In genomic region chr12:96425321-96425720, GRCh38 we compare ENCODE assay signal across 11 cellular contexts. TPM values are rescaled to one million over a fixed set of nuclear protein-coding genes. Genes with fewer than 3 reads are reported as not detected.
DNase-seq lines count a peak whose midpoint lies in the region; ATAC-seq and TF ChIP-seq lines count a peak whose summit lies in the region.
"Had no signal": no experiment of that assay in that cellular context is flagged by ENCODE, and none has a peak within 500 bp of the region (broad histone marks: within the 10 kb centered on the region; RNA-seq: fewer than 3 reads in every experiment).

No MANE protein-coding gene starts in this region.

- H3K27me3 Mint-ChIP-seq in endodermal cell (ENCODE audit: insufficient read depth): no peaks in the 10 kb centered on the region

- H3K27ac ChIP-seq in OCI-LY7 (ENCODE audit: low read depth, low read length, poor library complexity, severe bottlenecking) (no peak overlapping the region), fibroblast of lung (ENCODE audit: insufficient read depth, low read length) (peak overlapping the region; percentile 100), endodermal cell (ENCODE audit: low read depth, low read length) (no peak overlapping the region)
- H3K27ac ChIP-seq: cardiac muscle cell, pancreas had no signal

- no peaks in the 10 kb centered on the region for H3K36me3 Mint-ChIP-seq in endodermal cell (ENCODE audit: low read depth)

- H3K9me3 ChIP-seq in OCI-LY7 (ENCODE audit: low read length) (no peaks in the 10 kb centered on the region), fibroblast of lung (ENCODE audit: control insufficient read depth, insufficient read depth, low read depth, low read length) (no peaks in the 10 kb centered on the region), endodermal cell (ENCODE audit: control insufficient read depth, low read length) (no peaks in the 10 kb centered on the region)
- H3K9me3 ChIP-seq: pancreas had no signal

- peak; percentile 65 for ATAC-seq in GM21786 (IDR thresholded peaks at IDR 0.05; ENCODE audit: unreplicated experiment)
- ATAC-seq in left ventricle myocardium superior: no peak

- H2AFZ ChIP-seq in OCI-LY7 (ENCODE audit: low read length) (0 out of 2 replicates have a peak overlapping the region, but pooled peaks have one; percentile 32), fibroblast of lung (ENCODE audit: low read length) (no peak overlapping the region)

- H3K79me2 ChIP-seq in OCI-LY7 (ENCODE audit: insufficient read depth, low read depth, low read length): no peaks in the 10 kb centered on the region
- no peaks in the 10 kb centered on the region for H3K79me2 ChIP-seq in fibroblast of lung (ENCODE audit: control insufficient read depth, insufficient read depth, low read length)

- no peak for TF ChIP-seq CTCF in OCI-LY7 (conservative IDR thresholded peaks at IDR 0.05; ENCODE audit: low read length)
- TF ChIP-seq CTCF in fibroblast of lung (conservative IDR thresholded peaks at IDR 0.05 in 1 of 2, IDR thresholded peaks at IDR 0.05 in 1 of 2; ENCODE audit: low read depth in 1 of 2, low read length in 2 of 2): no peak
- TF ChIP-seq CTCF in endodermal cell (conservative IDR thresholded peaks at IDR 0.05): no peak

- no peaks in the 10 kb centered on the region for H4K20me1 ChIP-seq in OCI-LY7 (ENCODE audit: insufficient read depth, low read length)
- no peaks in the 10 kb centered on the region for H4K20me1 ChIP-seq in fibroblast of lung (ENCODE audit: control insufficient read depth, extremely low read depth, insufficient read depth, low read length)

- intact Hi-C loops in OCI-LY7 (cut with micrococcal nuclease; ENCODE audit: unreplicated experiment): no loop called here
- intact Hi-C loops in left ventricle myocardium superior (cut with micrococcal nuclease): no loop called here

- H3K4me1 ChIP-seq in OCI-LY7 (ENCODE audit: insufficient read depth, low read length, poor library complexity, severe bottlenecking): no peaks in the 10 kb centered on the region
- peaks cover 21% of the 10 kb centered on the region for H3K4me1 ChIP-seq in fibroblast of lung (ENCODE audit: control insufficient read depth, extremely low read depth, insufficient read depth, low read length)
- peaks cover 5% of the 10 kb centered on the region for H3K4me1 ChIP-seq in endodermal cell (ENCODE audit: control insufficient read depth, insufficient read depth, low read length)
- H3K4me1 ChIP-seq: pancreas had no signal

- H3K4me2 ChIP-seq in OCI-LY7 (ENCODE audit: low read length) (no peak overlapping the region), fibroblast of lung (ENCODE audit: extremely low read depth, insufficient read depth, low read length) (peak overlapping the region; percentile 21)

- no peaks in the 10 kb centered on the region for H3K36me3 ChIP-seq in OCI-LY7 (ENCODE audit: insufficient read depth, low read length)
- H3K36me3 ChIP-seq in fibroblast of lung (ENCODE audit: control insufficient read depth, insufficient read depth, low read length): no peaks in the 10 kb centered on the region
- no peaks in the 10 kb centered on the region for H3K36me3 ChIP-seq in endodermal cell (ENCODE audit: control insufficient read depth, insufficient read depth, low read length)
- H3K36me3 ChIP-seq: cardiac muscle cell, pancreas had no signal

- H3K4me3 Mint-ChIP-seq in endodermal cell: no peak overlapping the region

- H3K9ac ChIP-seq in fibroblast of lung (ENCODE audit: insufficient read depth, low read length) (peak overlapping the region; percentile 69), endodermal cell (ENCODE audit: extremely low read depth, low read length, poor library complexity, severe bottlenecking) (no peak overlapping the region)

- no peaks in the 10 kb centered on the region for H3K9me2 ChIP-seq in OCI-LY7 (ENCODE audit: insufficient read depth, low read length)

- peaks cover 14% of the 10 kb centered on the region for H3K4me1 Mint-ChIP-seq in endodermal cell

- no peaks in the 10 kb centered on the region for H3K27me3 ChIP-seq in fibroblast of lung (ENCODE audit: control insufficient read depth, insufficient read depth, low read length)
- no peaks in the 10 kb centered on the region for H3K27me3 ChIP-seq in endodermal cell (ENCODE audit: control insufficient read depth, insufficient read depth, low read length, poor library complexity, severe bottlenecking)
- H3K27me3 ChIP-seq: cardiac muscle cell, pancreas had no signal

- H3K4me3 ChIP-seq in OCI-LY7 (ENCODE audit: low read depth, low read length, poor library complexity, severe bottlenecking) (no peak overlapping the region), fibroblast of lung (replicated peaks in 1 of 4; ENCODE audit: control extremely low read depth in 1 of 4, insufficient read depth in 1 of 4, low read depth in 3 of 4, low read length in 4 of 4) (peak overlapping the region in 2 of 4 experiments; percentile 2 to 31), endodermal cell (ENCODE audit: low read length) (no peak overlapping the region)
- H3K4me3 ChIP-seq: cardiac muscle cell, pancreas had no signal

- WGBS in endodermal cell (ENCODE audit: insufficient coverage in 1 of 2, insufficient read length in 1 of 2), 2 experiments: 80 to 92% methylated on average over 1 to 3 of the region's 3 CpGs

- peak; percentile 73 for DNase-seq in Daoy (ENCODE audit: low read depth)
- no peak for DNase-seq in OCI-LY7 (ENCODE audit: low spot score)
- DNase-seq in fibroblast of lung (ENCODE audit: low read depth in 2 of 2): peak; percentile 95 to 99
- DNase-seq in 8988T: no peak
- DNase-seq in SKM-1 (lab: John Stamatoyannopoulos, UW; ENCODE audit: unreplicated experiment): no peak
- DNase-seq in left ventricle myocardium superior: no peak
- DNase-seq in endodermal cell: no peak
- DNase-seq: NCI-H187 treated with DMSO at 0.1 percent for 48 hours, pancreas had no signal

- BruUV-seq in OCI-LY7 (replicated peaks; lab: Mats Ljungman, UMichigan): no TSS peak

- CTCF ChIA-PET in OCI-LY7 (lab: Charles Lee; ENCODE audit: unreplicated experiment): no interaction called here

- no peaks in the 10 kb centered on the region for H3K9me3 Mint-ChIP-seq in endodermal cell

- POLR2A ChIA-PET in OCI-LY7 (lab: Charles Lee): no interaction called here

- H3K27ac Mint-ChIP-seq in endodermal cell: no peak overlapping the region

RNA-seq across cellular contexts. Expression of gene CDK17, which starts 25.1 kb away (rescaled TPM):
- 16.9 and 36.3 TPM in 2 replicates for total RNA-seq in Daoy (2014; rRNA removed; shearing (Covaris generic))
- 34.5 and 36.3 TPM in 2 replicates for total RNA-seq in OCI-LY7 (2014; rRNA removed; shearing (Covaris generic))
- total RNA-seq in OCI-LY7 (2022) (42.1 and 43.4 TPM in 2 replicates), fibroblast of lung (59.3 and 109 TPM in 2 replicates), left ventricle myocardium superior (16.6 TPM), endodermal cell (10 to 100 TPM; 36.2 to 39.9 TPM)
- polyA plus RNA-seq in fibroblast of lung: 41.9 and 50.0 TPM in 2 replicates
- polyA plus RNA-seq in fibroblast of lung (2012): 26.7 and 28.6 TPM in 2 replicates
- 14.8 and 37.9 TPM in 2 replicates for polyA minus RNA-seq in fibroblast of lung (ENCODE audit: low replicate concordance)
- polyA plus RNA-seq in endodermal cell (2013, experiment 1 of 2): 33.3 TPM
- 34.4 TPM for polyA plus RNA-seq in endodermal cell (2013, experiment 2 of 2)

Comparison
In these comparisons a context has a peak if more than half of its experiments do, and no peak if none do; other contexts are left out.
1. DNase-seq: peak in Daoy (single experiment) and fibroblast of lung (2 of 2); none in OCI-LY7 (single experiment), 8988T (single experiment), SKM-1 (single experiment), left ventricle myocardium superior (single experiment) and endodermal cell (single experiment).